ENCODE assay signal across 8 cellular contexts in the genomic region with DNA sequence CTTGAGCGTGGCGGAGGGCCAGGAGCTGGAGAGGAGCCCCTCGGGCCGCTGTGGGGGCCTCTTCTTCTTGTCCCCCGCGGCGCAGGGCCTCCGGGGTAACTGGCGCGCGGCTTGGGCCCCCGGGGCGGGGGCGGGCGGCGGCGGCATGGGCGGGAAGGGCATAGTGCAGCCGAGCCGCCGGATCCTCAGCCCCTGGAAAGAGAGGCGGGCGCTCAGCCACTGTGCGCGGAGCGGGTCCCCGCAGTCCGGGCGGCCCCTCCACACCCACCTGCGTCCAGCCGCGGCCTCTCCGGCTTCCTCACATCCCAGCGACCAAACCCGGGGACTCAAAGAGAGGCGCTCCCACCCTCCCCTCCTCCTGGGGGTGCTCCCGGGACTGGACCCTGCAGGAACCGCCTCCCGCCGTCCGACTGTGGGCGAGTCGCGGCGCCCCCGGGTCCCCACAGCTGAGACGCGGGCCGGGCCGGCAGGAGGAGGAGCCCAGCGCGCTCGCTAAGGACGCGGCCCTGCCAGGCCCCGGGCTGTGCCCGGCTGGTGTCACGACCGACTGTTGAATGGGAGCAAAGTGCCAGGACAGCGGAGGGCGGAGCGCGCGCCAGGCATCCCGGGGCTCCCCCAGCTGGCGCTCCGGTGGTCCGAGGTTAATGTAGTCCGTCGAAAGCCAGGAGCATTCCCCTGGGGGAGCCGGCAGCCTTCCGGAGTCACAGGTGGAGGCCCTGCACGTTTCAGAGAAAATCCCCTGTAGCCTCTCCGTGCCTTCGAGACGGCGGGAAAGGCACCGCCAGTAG. TPM values are rescaled to one million over a fixed set of nuclear protein-coding genes. Genes with fewer than 3 reads are reported as not detected.
DNase-seq lines count a peak whose midpoint lies in the region; ATAC-seq and TF ChIP-seq lines count a peak whose summit lies in the region.

PRR18 (minus strand) TSS at position 412 of the 788 bp plus-strand sequence; CDS start at position 162, 250 bp downstream.

- CTCF ChIA-PET in T-cell (lab: Charles Lee) = interaction anchor here in 1 of 2 donors (0.9 to 1.0 kb wide), 2 partner anchors 73 to 92 kb away, joined by 3 read pairs; no protein-coding TSS in a partner anchor

- H3K4me3 ChIP-seq in parathyroid adenoma (ENCODE audit: low read depth, low read length) = peak within 1 kb of the TSS; percentile 39
- H3K4me3 ChIP-seq in uterus = peak within 1 kb of the TSS in 1 of 2 donors; percentile 14

- H3K27ac ChIP-seq in parathyroid adenoma (no peak within 1 kb of the TSS), uterus (no peak within 1 kb of the TSS)

- intact Hi-C loops in uterus (cut with DNase I; ENCODE audit: low total_unique reads) = no loop called here

- H3K27me3 ChIP-seq in parathyroid adenoma (ENCODE audit: control insufficient read depth, insufficient read depth, low read length) (no peaks in the 10 kb centered on the region), uterus (peaks cover 6 to 7% of the 10 kb centered on the region in 2 donors)

- H3K9me3 ChIP-seq in parathyroid adenoma (ENCODE audit: control insufficient read depth, low read length) = no peaks in the 10 kb centered on the region
- no peaks in the 10 kb centered on the region for H3K9me3 ChIP-seq in uterus

- TF ChIP-seq CTCF in parathyroid adenoma (IDR thresholded peaks at IDR 0.05) (no peak), uterus (IDR thresholded peaks at IDR 0.05) (no peak)

- no peaks in the 10 kb centered on the region for H3K9me3 Mint-ChIP-seq in activated naive CD4-positive, alpha-beta T cell treated with anti-CD3 and anti-CD28 coated beads, Interleukin-2, amount 50 U/mL, for 72 hours
- H3K9me3 Mint-ChIP-seq in T-cell = no peaks in the 10 kb centered on the region

- no peaks in the 10 kb centered on the region for H3K79me2 ChIP-seq in parathyroid adenoma

- H3K4me2 ChIP-seq in parathyroid adenoma (ENCODE audit: low read length) = peak within 1 kb of the TSS; percentile 77

- peaks cover 46 to 49% of the 10 kb centered on the region in 2 donors for H3K27me3 Mint-ChIP-seq in T-cell

- peak in 1 of 2 donors; percentile 27 for DNase-seq in activated naive CD4-positive, alpha-beta T cell treated with anti-CD3 and anti-CD28 coated beads, Interleukin-2, amount 50 U/mL, for 72 hours (ENCODE audit: low spot score in 2 of 2)
- DNase-seq in activated naive CD4-positive, alpha-beta T cell treated with Interleukin-2 at 50 U/mL for 16 hours = no peak
- peak in 3 of 34 experiments; percentile 6 to 9 (median 7) for DNase-seq in T-cell
- DNase-seq in germinal center (ENCODE audit: low spot score) = peak; percentile 34
- DNase-seq in uterus = no peak
- DNase-seq in NCI-H2107 (lab: John Stamatoyannopoulos, UW) = no peak

- H3K4me1 Mint-ChIP-seq in T-cell = peaks cover 0 to 11% (median 2%) of the 10 kb centered on the region in 3 donors

- peak within 1 kb of the TSS; percentile 29 for H3K9ac ChIP-seq in parathyroid adenoma

- H3K27ac Mint-ChIP-seq in activated naive CD4-positive, alpha-beta T cell treated with anti-CD3 and anti-CD28 coated beads, Interleukin-2, amount 50 U/mL, for 72 hours = no peak within 1 kb of the TSS
- H3K27ac Mint-ChIP-seq in T-cell = no peak within 1 kb of the TSS

- H3K36me3 Mint-ChIP-seq in activated naive CD4-positive, alpha-beta T cell treated with anti-CD3 and anti-CD28 coated beads, Interleukin-2, amount 50 U/mL, for 72 hours = no peaks in the 10 kb centered on the region
- no peaks in the 10 kb centered on the region for H3K36me3 Mint-ChIP-seq in T-cell

- peak within 1 kb of the TSS in 2 of 3 donors; percentile 45 to 73 for H3K4me3 Mint-ChIP-seq in T-cell

- POLR2A ChIA-PET in T-cell (lab: Charles Lee) = no interaction called here

- H3K4me1 ChIP-seq in parathyroid adenoma (no peaks in the 10 kb centered on the region), uterus (peaks cover 0 to 14% of the 10 kb centered on the region in 2 donors)

- no peak for TF ChIP-seq POLR2A in uterus (IDR thresholded peaks at IDR 0.05)

- ATAC-seq in activated naive CD4-positive, alpha-beta T cell treated with anti-CD3 and anti-CD28 coated beads, Interleukin-2, amount 50 U/mL, for 72 hours = peak; percentile 42 to 58
- ATAC-seq in HG02938 (IDR thresholded peaks at IDR 0.05; ENCODE audit: unreplicated experiment) (peak; percentile 36), T-cell (replicated peaks in 1 of 4) (peak; percentile 10 to 51 (median 48))

- H2AFZ ChIP-seq in parathyroid adenoma = peak within 1 kb of the TSS; percentile 93

- H3K36me3 ChIP-seq in parathyroid adenoma (ENCODE audit: control insufficient read depth, insufficient read depth, low read length) (no peaks in the 10 kb centered on the region), uterus (no peaks in the 10 kb centered on the region)

RNA-seq across cellular contexts. Expression of gene PRR18, which starts in this region (rescaled TPM):
- total RNA-seq in activated naive CD4-positive, alpha-beta T cell treated with anti-CD3 and anti-CD28 coated beads, Interleukin-2, amount 50 U/mL, for 72 hours = under 1 TPM in 1 of 2 donors, not detected in 1; 0.14 TPM
- total RNA-seq in T-cell = not detected
- total RNA-seq in uterus = not detected

Comparison
In these comparisons a context has a peak if more than half of its experiments do, and no peak if none do; other contexts are left out.
1. Peak in ATAC-seq in activated naive CD4-positive, alpha-beta T cell treated with anti-CD3 and anti-CD28 coated beads, Interleukin-2, amount 50 U/mL, for 72 hours; RNA of the gene not detected or under 1 TPM.
2. Peak in ATAC-seq in T-cell; RNA of the gene not detected or under 1 TPM.